ENCODE assay signal across 9 cellular contexts in the genomic region with DNA sequence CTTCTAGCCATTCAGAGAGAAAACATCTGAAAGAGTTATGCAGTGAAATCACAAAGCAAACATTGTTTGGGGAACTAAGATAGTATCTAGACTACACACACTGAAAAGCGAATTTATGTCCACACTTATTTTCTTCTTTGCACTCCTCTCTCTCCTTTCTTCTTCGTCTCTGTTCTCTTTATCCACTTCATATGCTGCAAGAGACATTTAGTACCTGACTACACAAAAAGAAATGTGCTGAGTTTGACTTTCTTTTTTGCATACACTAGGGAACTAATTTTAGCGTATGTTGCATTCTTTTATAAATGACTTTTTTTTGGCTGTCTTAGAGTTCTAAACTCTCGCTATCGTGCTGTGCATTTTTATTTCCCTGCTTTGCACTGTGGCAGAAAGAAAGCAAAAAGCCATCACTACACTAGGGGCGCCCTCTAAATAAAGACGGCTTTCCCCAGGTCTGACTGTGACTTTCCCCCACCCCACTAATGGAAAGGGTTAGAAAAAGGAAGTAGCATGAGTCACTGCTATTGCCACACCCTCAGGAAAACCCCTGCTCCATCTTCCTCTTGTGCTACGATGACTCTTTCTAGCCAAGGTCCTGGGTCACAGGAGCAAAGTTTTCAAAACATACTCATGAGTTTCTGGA.
DNase-seq lines count a peak whose midpoint lies in the region; ATAC-seq and TF ChIP-seq lines count a peak whose summit lies in the region.
"Had no signal": no experiment of that assay in that cellular context is flagged by ENCODE, and none has a peak within 500 bp of the region (broad histone marks: within the 10 kb centered on the region; RNA-seq: fewer than 3 reads in every experiment).

No MANE protein-coding gene starts in this region.

- peak; percentile 96 for ATAC-seq in GM21786 (IDR thresholded peaks at IDR 0.05; ENCODE audit: unreplicated experiment)
- peak; percentile 97 for ATAC-seq in activated B cell treated with CpG ODN at 0.5 μM for 24 hours (ENCODE audit: low read depth)
- ATAC-seq in memory B cell (ENCODE audit: low read depth): peak; percentile 98

- intact Hi-C loops in activated B cell treated with CpG ODN at 0.5 μM for 24 hours (cut with micrococcal nuclease): loop anchor here (1.0 to 5.0 kb wide), 12 partner anchors 12 to 204 kb away; partner anchors contain the start of genes CCT8 and LTN1

- peak overlapping the region; percentile 80 for H3K4me3 Mint-ChIP-seq in activated B cell treated with CpG ODN at 0.5 μM for 24 hours
- peak overlapping the region; percentile 84 for H3K4me3 Mint-ChIP-seq in memory B cell

- H3K4me1 ChIP-seq in ES-I3 (ENCODE audit: insufficient read depth, low read length): peaks cover 8% of the 10 kb centered on the region; the same call in 1 of the 2 replicates
- H3K4me1 ChIP-seq: gastrocnemius medialis had no signal

- H3K36me3 Mint-ChIP-seq in activated B cell treated with CpG ODN at 0.5 μM for 24 hours (ENCODE audit: low read depth) (peaks cover 16% of the 10 kb centered on the region), memory B cell (peaks cover 11% of the 10 kb centered on the region)

- TF ChIP-seq CTCF in activated B cell treated with CpG ODN at 0.5 μM for 24 hours (IDR thresholded peaks at IDR 0.05) (peak; percentile 23), choroid plexus epithelial cell (conservative IDR thresholded peaks at IDR 0.05; ENCODE audit: low read depth, low read length) (peak; percentile 67)

- H3K9me3 Mint-ChIP-seq in activated B cell treated with CpG ODN at 0.5 μM for 24 hours (peaks cover 21% of the 10 kb centered on the region), memory B cell (peaks cover 12% of the 10 kb centered on the region)

- POLR2A ChIA-PET in activated B cell treated with CpG ODN at 0.5 μM for 24 hours (lab: Charles Lee): interaction anchor here (0.9 to 2.2 kb wide), 12 partner anchors 10 to 176 kb away, joined by 3 to 22 read pairs (median 4); partner anchors contain the start of gene BACH1

- H3K4me1 Mint-ChIP-seq in activated B cell treated with CpG ODN at 0.5 μM for 24 hours (peaks cover 40% of the 10 kb centered on the region), memory B cell (peaks cover 14% of the 10 kb centered on the region)

- H3K27ac Mint-ChIP-seq in activated B cell treated with CpG ODN at 0.5 μM for 24 hours: peak overlapping the region; percentile 97
- H3K27ac Mint-ChIP-seq in memory B cell: peak overlapping the region; percentile 99

- peak overlapping the region; percentile 7 for H3K4me3 ChIP-seq in choroid plexus epithelial cell (ENCODE audit: low read depth, low read length)

- peak overlapping the region; percentile 31; the same call in 1 of the 2 replicates for H3K9ac ChIP-seq in ES-I3 (ENCODE audit: low read depth, low read length)

- H3K27me3 Mint-ChIP-seq in activated B cell treated with CpG ODN at 0.5 μM for 24 hours (no peaks in the 10 kb centered on the region), memory B cell (no peaks in the 10 kb centered on the region)

- CTCF ChIA-PET in activated B cell treated with CpG ODN at 0.5 μM for 24 hours (lab: Charles Lee): interaction anchor here (0.7 to 1.4 kb wide), 10 partner anchors 12 to 176 kb away, joined by 3 to 6 read pairs (median 3); no protein-coding TSS in a partner anchor

- peaks cover 5% of the 10 kb centered on the region; the same call in 1 of the 2 replicates for H3K9me3 ChIP-seq in ES-I3 (ENCODE audit: control insufficient read depth, insufficient read depth, low read length)
- H3K9me3 ChIP-seq: gastrocnemius medialis had no signal

- DNase-seq in KG1 (lab: John Stamatoyannopoulos, UW) (peak; percentile 50), activated B cell treated with CpG ODN at 0.5 μM for 24 hours (peak; percentile 33), choroid plexus epithelial cell (ENCODE audit: low read depth) (peak; percentile 98), memory B cell (ENCODE audit: low spot score in 2 of 2) (peak; percentile 52 to 82), DMS79 treated with DMSO at 0.1 percent for 48 hours (lab: John Stamatoyannopoulos, UW) (no peak)
- DNase-seq in stimulated activated CD8-positive, alpha-beta memory T cell treated with anti-CD3 and anti-CD28 coated beads, Interleukin-7, amount 100 ng/mL, for 24 hours (ENCODE audit: low read depth): peak; percentile 26

- peaks cover 2% of the 10 kb centered on the region; the same call in 1 of the 2 replicates for H3K36me3 ChIP-seq in ES-I3 (ENCODE audit: insufficient read depth, low read length)
- H3K36me3 ChIP-seq: gastrocnemius medialis had no signal
